Comparison of ENCODE assay signal across 13 cellular contexts in the genomic region with DNA sequence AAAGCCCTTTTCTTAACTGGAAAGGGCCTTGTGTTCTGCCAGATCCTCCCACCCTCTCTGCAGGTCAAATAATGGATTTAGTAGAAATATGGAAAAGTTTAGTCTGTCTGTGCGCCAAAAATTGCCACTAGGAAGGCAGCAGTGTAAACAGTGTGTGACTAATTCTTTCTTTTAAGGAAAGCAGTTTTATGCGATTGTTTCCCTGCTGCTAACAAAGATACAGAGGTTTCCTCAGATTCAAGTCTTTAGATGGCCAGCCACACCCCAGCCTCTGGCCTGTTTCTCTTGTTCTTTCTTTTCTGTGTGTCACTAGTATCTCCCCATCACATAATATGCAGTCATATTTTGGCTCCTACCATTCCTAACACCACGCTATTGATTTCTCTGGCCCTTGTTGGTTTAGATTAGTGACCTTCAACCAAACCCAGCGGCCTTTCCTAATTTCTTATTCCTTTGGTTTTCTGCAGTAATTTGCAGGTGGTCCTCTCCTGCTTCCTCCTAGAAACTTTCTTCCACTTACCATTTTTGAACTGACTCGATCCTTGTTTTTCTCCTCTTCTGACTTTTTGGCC.
DNase-seq lines count a peak whose midpoint lies in the region; ATAC-seq and TF ChIP-seq lines count a peak whose summit lies in the region.
"Had no signal": no experiment of that assay in that cellular context is flagged by ENCODE, and none has a peak within 500 bp of the region (broad histone marks: within the 10 kb centered on the region; RNA-seq: fewer than 3 reads in every experiment).

No MANE protein-coding gene starts in this region.

- H3K4me3 ChIP-seq in brain microvascular endothelial cell (ENCODE audit: low read depth, low read length) (no peak overlapping the region), foreskin fibroblast (ENCODE audit: low read depth in 1 of 2, low read length in 2 of 2) (no peak overlapping the region), tibial artery (no peak overlapping the region)

- TF ChIP-seq CTCF in brain microvascular endothelial cell (IDR thresholded peaks at IDR 0.05; ENCODE audit: low read depth, low read length, missing control alignments) (no peak), foreskin fibroblast (IDR thresholded peaks at IDR 0.05; ENCODE audit: low read depth, low read length) (no peak), tibial artery (IDR thresholded peaks at IDR 0.05) (no peak)

- no peak for ATAC-seq in GM21526 (IDR thresholded peaks at IDR 0.05; ENCODE audit: low FRiP score, unreplicated experiment)
- ATAC-seq: naive thymus-derived CD4-positive, alpha-beta T cell had no signal

- in situ Hi-C loops in brain microvascular endothelial cell (cut with HindIII; ENCODE audit: low pct_ligation_motif_present, low sequenced_read_pairs): no loop called here

- H3K27ac ChIP-seq in brain microvascular endothelial cell (peak overlapping the region; percentile 65), tibial artery (peak overlapping the region; percentile 70 to 80), substantia nigra (ENCODE audit: low read depth, low read length, poor library complexity, severe bottlenecking) (no peak overlapping the region)

- H3K36me3 ChIP-seq in brain microvascular endothelial cell (replicated peaks): no peaks in the 10 kb centered on the region
- no peaks in the 10 kb centered on the region for H3K36me3 ChIP-seq in tibial artery

- intact Hi-C loops in tibial artery (cut with DNase I; ENCODE audit: low total_unique reads): no loop called here

- peak; percentile 32 for DNase-seq in HT1080 (ENCODE audit: low read depth)
- DNase-seq in brain microvascular endothelial cell: no peak
- peak; percentile 47 to 79 for DNase-seq in foreskin fibroblast
- no peak for DNase-seq in tibial artery
- DNase-seq in substantia nigra (lab: John Stamatoyannopoulos, UW): no peak
- no peak for DNase-seq in putamen (ENCODE audit: low spot score)
- DNase-seq: activated naive CD4-positive, alpha-beta T cell treated with anti-CD3 and anti-CD28 coated beads, Interleukin-2, amount 50 U/mL, for 16 hours; CD8-positive, alpha-beta memory T cell; kidney; naive thymus-derived CD4-positive, alpha-beta T cell; NCI-H2107; stimulated activated CD4-positive, alpha-beta T cell treated with anti-CD3 and anti-CD28 coated beads, Interleukin-4, amount 100 ng/mL, for 1 hour had no signal

- peaks cover 0 to 97% (median 34%) of the 10 kb centered on the region in 4 donors for H3K4me1 ChIP-seq in tibial artery

- H3K9me3 ChIP-seq in tibial artery: no peaks in the 10 kb centered on the region

- H3K27me3 ChIP-seq in brain microvascular endothelial cell (replicated peaks): no peaks in the 10 kb centered on the region
- no peaks in the 10 kb centered on the region for H3K27me3 ChIP-seq in tibial artery

Comparison
In these comparisons a context has a peak if more than half of its experiments do, and no peak if none do; other contexts are left out.
1. DNase-seq: peak in HT1080 (single experiment) and foreskin fibroblast (2 of 2); none in brain microvascular endothelial cell (single experiment), tibial artery (0 of 2), substantia nigra (0 of 49) and putamen (single experiment).